In the genomic region with DNA sequence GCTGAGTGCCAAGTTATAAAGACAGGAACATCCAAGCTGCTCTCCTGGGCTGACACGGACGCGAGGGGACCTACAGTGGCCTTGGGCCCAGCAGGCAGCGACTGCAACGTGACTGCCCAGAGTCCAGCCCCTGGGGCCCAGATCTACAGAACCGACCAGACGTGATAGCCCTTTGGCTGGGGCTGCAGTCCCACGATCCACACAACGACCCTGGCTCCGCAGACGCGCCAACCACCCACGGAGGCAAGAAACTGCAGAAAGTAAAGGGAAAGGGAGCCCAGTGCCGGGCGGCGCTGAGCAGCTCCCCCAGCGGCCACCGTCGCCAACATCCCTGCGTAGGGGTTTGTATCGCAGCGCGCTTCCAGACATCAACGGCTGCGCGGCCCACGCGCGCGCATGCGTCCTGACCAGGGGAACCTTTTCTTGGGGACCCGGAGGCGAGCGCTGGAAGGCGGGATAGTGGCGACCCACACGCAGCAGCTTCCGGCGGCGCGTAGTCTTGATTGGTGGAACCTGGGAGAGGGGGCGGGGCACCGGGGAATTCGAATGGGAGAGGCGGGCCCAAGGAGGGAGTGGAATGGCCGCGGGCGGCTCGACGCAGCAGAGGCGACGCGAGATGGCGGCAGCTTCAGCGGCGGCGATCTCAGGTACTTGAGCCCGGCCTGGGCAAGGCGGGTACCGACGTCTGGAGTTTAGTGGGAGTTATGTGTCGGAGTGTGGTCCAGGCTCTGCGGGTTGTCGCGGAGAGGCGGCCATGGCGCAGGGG, we compare ENCODE assay signal across 2 cellular contexts.
TF ChIP-seq lines count a peak whose summit lies in the region.

Gene KIF22 (plus strand): TSS at position 569 of the 766 bp plus-strand sequence. CDS start 9 bp downstream, at position 578.

TF ChIP-seq in IMR-90, 13 proteins besides CTCF, POLR2A, EP300 and RAD21:
- TF ChIP-seq RCOR1 (IDR thresholded peaks at IDR 0.05; ENCODE audit: insufficient replicate concordance, low read length) (peak; percentile 77), SMC3 (IDR thresholded peaks at IDR 0.05; ENCODE audit: low read depth, low read length) (peak; percentile 38; the same call in 1 of the 2 replicates), FOS (IDR thresholded peaks at IDR 0.05; ENCODE audit: low read depth, low read length) (0 out of 2 replicates have a peak, but pooled peaks have one; percentile 21), MAZ (IDR thresholded peaks at IDR 0.05; ENCODE audit: borderline replicate concordance, low read depth, low read length) (peak; percentile 76; the same call in 1 of the 2 replicates), NFE2L2 (IDR thresholded peaks at IDR 0.05; ENCODE audit: low read depth, low read length) (0 out of 2 replicates have a peak, but pooled peaks have one; percentile 2), BHLHE40 (IDR thresholded peaks at IDR 0.05; ENCODE audit: low read depth, low read length) (no peak), MAFK (IDR thresholded peaks at IDR 0.05; ENCODE audit: low read depth, low read length) (no peak), MXI1 (IDR thresholded peaks at IDR 0.05; ENCODE audit: borderline replicate concordance, low read depth, low read length) (peak; percentile 95), CHD1 (IDR thresholded peaks at IDR 0.05; ENCODE audit: low read depth, low read length) (0 out of 2 replicates have a peak, but pooled peaks have one; percentile 65), CEBPB (IDR thresholded peaks at IDR 0.05; ENCODE audit: low read depth, low read length) (no peak), RFX5 (IDR thresholded peaks at IDR 0.05; ENCODE audit: low read depth, low read length) (peak; percentile 46; the same call in 1 of the 2 replicates)
TF ChIP-seq in IMR-90: peak in this region for 8.

TF ChIP-seq in endothelial cell of umbilical vein, 7 proteins besides CTCF, POLR2A, EP300 and RAD21:
- peak; percentile 7 for TF ChIP-seq MYC (IDR thresholded peaks at IDR 0.05; ENCODE audit: low read depth, low read length)
- no peak for TF ChIP-seq EZH2 (IDR thresholded peaks at IDR 0.05; ENCODE audit: borderline replicate concordance, low read depth, low read length, severe bottlenecking)
- TF ChIP-seq GATA2 (IDR thresholded peaks at IDR 0.05; ENCODE audit: insufficient read depth, insufficient read length, low read depth, low read length), result no peak
- peak; percentile 80 for TF ChIP-seq POLR2AphosphoS5 (IDR thresholded peaks at IDR 0.05; ENCODE audit: insufficient read depth, low read depth, low read length)
- TF ChIP-seq FOS (IDR thresholded peaks at IDR 0.05; ENCODE audit: borderline replicate concordance, insufficient read depth, low read length), result no peak
